Comparison of ENCODE assay signal across 6 cellular contexts in genomic region chr22:11569564-11569940, GRCh38.
DNase-seq lines count a peak whose midpoint lies in the region; ATAC-seq and TF ChIP-seq lines count a peak whose summit lies in the region.
"Not testable (repeated sequence)": the region's sequence is repeated elsewhere in the genome, so short reads cannot be mapped to it uniquely, and the experiment has no call there.

No MANE protein-coding gene starts in this region.

- not testable (repeated sequence) for H3K4me1 ChIP-seq in RWPE2 (ENCODE audit: insufficient read depth, poor library complexity, severe bottlenecking); endodermal cell (ENCODE audit: control insufficient read depth, insufficient read depth, low read length); mesendoderm (ENCODE audit: control insufficient read depth, low read depth, low read length); sigmoid colon; upper lobe of right lung

- H3K79me2 ChIP-seq in mesendoderm (ENCODE audit: control insufficient read depth, insufficient read depth, low read length), result not testable (repeated sequence)

- H3K27me3 Mint-ChIP-seq in endodermal cell (ENCODE audit: insufficient read depth), result not testable (repeated sequence)

- H3K9me3 Mint-ChIP-seq in endodermal cell, result peaks cover 96% of the 10 kb centered on the region

- H3K36me3 ChIP-seq in RWPE2 (ENCODE audit: low read depth); endodermal cell (ENCODE audit: control insufficient read depth, insufficient read depth, low read length); mesendoderm (ENCODE audit: control insufficient read depth, insufficient read depth, low read length); sigmoid colon; upper lobe of right lung: not testable (repeated sequence)

- TF ChIP-seq CTCF in RWPE2 (IDR thresholded peaks at IDR 0.05; ENCODE audit: poor library complexity, severe bottlenecking); endodermal cell (conservative IDR thresholded peaks at IDR 0.05); sigmoid colon (IDR thresholded peaks at IDR 0.05); upper lobe of right lung (IDR thresholded peaks at IDR 0.05): not testable (repeated sequence)

- not testable (repeated sequence) for H4K8ac ChIP-seq in mesendoderm (ENCODE audit: low read depth, low read length)

- not testable (repeated sequence) for H3K79me1 ChIP-seq in mesendoderm (ENCODE audit: low read length)

- H3K27ac Mint-ChIP-seq in endodermal cell, result not testable (repeated sequence)

- 53 to 62% methylated on average over 5 of the region's 5 CpGs for WGBS in endodermal cell (ENCODE audit: insufficient coverage in 1 of 2, insufficient read length in 1 of 2), 2 experiments
- no CpG with 5 or more reads among the region's 5 CpGs for WGBS in mesendoderm (ENCODE audit: extremely low coverage, insufficient coverage, low lambda C conversion rate)
- 65% methylated on average over 5 of the region's 5 CpGs for WGBS in sigmoid colon, 2 donors

- not testable (repeated sequence) for H2BK120ac ChIP-seq in mesendoderm (ENCODE audit: low read depth, low read length)

- not testable (repeated sequence) for H3K27me3 ChIP-seq in RWPE2 (ENCODE audit: insufficient read depth, poor library complexity, severe bottlenecking); endodermal cell (ENCODE audit: control insufficient read depth, insufficient read depth, low read length, poor library complexity, severe bottlenecking); mesendoderm (ENCODE audit: insufficient read depth, low read length, poor library complexity); sigmoid colon; upper lobe of right lung

- DNase-seq in RWPE2 (ENCODE audit: low spot score) (peak; percentile 76), endodermal cell (peak; percentile 33), sigmoid colon (peak; percentile 66)
- DNase-seq in mesendoderm, upper lobe of right lung: not testable (repeated sequence)

- not testable (repeated sequence) for H4K5ac ChIP-seq in mesendoderm (ENCODE audit: low read length)

- not testable (repeated sequence) for H2BK5ac ChIP-seq in mesendoderm (ENCODE audit: low read length)

- H3K4me3 ChIP-seq in RWPE2 (ENCODE audit: severe bottlenecking); endodermal cell (ENCODE audit: low read length); sigmoid colon; upper lobe of right lung: not testable (repeated sequence)
- peak overlapping the region; percentile 36; the same call in 1 of the 2 replicates for H3K4me3 ChIP-seq in iPS-18c (ENCODE audit: insufficient read depth, low read depth, low read length)
- H3K4me3 ChIP-seq in mesendoderm (ENCODE audit: low read length), result peak overlapping the region; percentile 34

- not testable (repeated sequence) for H3K36me3 Mint-ChIP-seq in endodermal cell (ENCODE audit: low read depth)

- ATAC-seq in RWPE2 (ENCODE audit: low read depth), result not testable (repeated sequence)
- ATAC-seq in upper lobe of right lung, result peak; percentile 61

- H3K18ac ChIP-seq in mesendoderm (ENCODE audit: low read length), result not testable (repeated sequence)

- not testable (repeated sequence) for H3K4ac ChIP-seq in mesendoderm (ENCODE audit: low read depth, low read length)

- H2AK5ac ChIP-seq in mesendoderm (ENCODE audit: low read length), result not testable (repeated sequence)

- not testable (repeated sequence) for H3K27ac ChIP-seq in RWPE2 (ENCODE audit: poor library complexity, severe bottlenecking); endodermal cell (ENCODE audit: low read depth, low read length); mesendoderm (ENCODE audit: low read depth, low read length); sigmoid colon; upper lobe of right lung

- H3K56ac ChIP-seq in mesendoderm (ENCODE audit: low read length), result not testable (repeated sequence)

- H2BK15ac ChIP-seq in mesendoderm (replicated peaks; ENCODE audit: low read depth), result not testable (repeated sequence)

- H3K4me3 Mint-ChIP-seq in endodermal cell, result not testable (repeated sequence)

- not testable (repeated sequence) for TF ChIP-seq EP300 in sigmoid colon (IDR thresholded peaks at IDR 0.05)

- H3K4me2 ChIP-seq in mesendoderm (ENCODE audit: low read length), result not testable (repeated sequence)

- H3K4me1 Mint-ChIP-seq in endodermal cell, result not testable (repeated sequence)

- TF ChIP-seq POLR2A in sigmoid colon (IDR thresholded peaks at IDR 0.05), result not testable (repeated sequence)

- not testable (repeated sequence) for H3K9me3 ChIP-seq in RWPE2 (ENCODE audit: severe bottlenecking); upper lobe of right lung
- H3K9me3 ChIP-seq in endodermal cell (ENCODE audit: control insufficient read depth, low read length) (peaks cover 68% of the 10 kb centered on the region), iPS-18c (ENCODE audit: control insufficient read depth, insufficient read depth, low read length) (peaks cover 28% of the 10 kb centered on the region), sigmoid colon (peaks cover 0 to 24% (median 5%) of the 10 kb centered on the region in 4 donors)

- intact Hi-C loops in sigmoid colon (cut with DNase I); upper lobe of right lung (cut with DNase I): not testable (repeated sequence)

- H3K23ac ChIP-seq in mesendoderm (ENCODE audit: low read length), result not testable (repeated sequence)

- H3K9ac ChIP-seq in endodermal cell (ENCODE audit: extremely low read depth, low read length, poor library complexity, severe bottlenecking); mesendoderm (ENCODE audit: low read length): not testable (repeated sequence)
